Comparison of ENCODE assay signal across 8 cellular contexts in the genomic region with DNA sequence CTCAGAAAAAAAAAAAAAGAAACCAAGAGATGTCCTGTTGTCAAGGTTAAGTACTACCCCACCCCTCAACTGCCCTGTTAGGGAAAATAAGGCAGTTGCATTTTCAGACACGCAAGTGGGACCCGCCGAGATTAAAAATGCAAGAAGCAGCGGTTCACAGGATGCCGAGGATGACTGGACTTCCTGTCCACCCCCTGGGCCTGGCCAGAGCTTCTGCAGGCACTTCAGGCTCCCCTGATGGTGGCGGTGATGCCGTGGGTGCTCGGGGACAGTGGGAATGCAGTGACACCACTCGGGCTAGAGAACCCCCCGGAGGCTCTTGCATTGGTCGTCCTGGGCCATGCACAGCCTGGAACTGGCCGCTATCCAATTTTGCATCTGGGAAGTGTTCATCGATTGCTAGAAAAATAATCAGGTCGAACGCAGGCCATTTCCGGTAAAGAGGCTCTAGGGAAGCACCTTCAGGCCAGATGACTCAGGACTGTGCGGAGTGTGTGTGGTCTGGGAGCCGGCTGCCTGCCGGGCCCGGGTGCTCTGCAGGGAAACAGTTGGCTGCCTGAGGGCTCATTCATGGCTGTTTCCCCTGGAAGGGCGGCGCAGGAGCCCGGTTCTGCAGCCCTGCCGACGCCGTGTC. TPM values are rescaled to one million over a fixed set of nuclear protein-coding genes. Genes with fewer than 3 reads are reported as not detected.
A peak's percentile ranks its signal among the peaks of the same experiment; 100 is the strongest.
DNase-seq lines count a peak whose midpoint lies in the region; ATAC-seq, FAIRE-seq and TF ChIP-seq lines count a peak whose summit lies in the region.

No MANE protein-coding gene starts in this region.

- intact Hi-C loops in esophagus muscularis mucosa (cut with DNase I) (no loop called here), sciatic nerve (cut with DNase I) (no loop called here)

- no peak for TF ChIP-seq CTCF in Peyer's patch (IDR thresholded peaks at IDR 0.05)
- TF ChIP-seq CTCF in esophagus muscularis mucosa (IDR thresholded peaks at IDR 0.05) = no peak

- ATAC-seq in sciatic nerve (peak; percentile 80), HG02623 (IDR thresholded peaks at IDR 0.05; ENCODE audit: unreplicated experiment) (no peak)

- H3K36me3 ChIP-seq in Peyer's patch = no peaks in the 10 kb centered on the region
- H3K36me3 ChIP-seq in esophagus muscularis mucosa = no peaks in the 10 kb centered on the region

- H3K9me3 ChIP-seq in Peyer's patch (no peaks in the 10 kb centered on the region), esophagus muscularis mucosa (no peaks in the 10 kb centered on the region)

- no peaks in the 10 kb centered on the region for H3K27me3 ChIP-seq in Peyer's patch
- no peaks in the 10 kb centered on the region for H3K27me3 ChIP-seq in esophagus muscularis mucosa

- TF ChIP-seq POLR2A in GM12892 (IDR thresholded peaks at IDR 0.05; ENCODE audit: low read depth, low read length) = no peak
- no peak for TF ChIP-seq POLR2A in Peyer's patch (IDR thresholded peaks at IDR 0.05)
- TF ChIP-seq POLR2A in esophagus muscularis mucosa (IDR thresholded peaks at IDR 0.05; ENCODE audit: low read depth) = no peak

- H3K27ac ChIP-seq in Peyer's patch (peak overlapping the region in 3 of 4 donors; percentile 25 to 67 (median 58)), esophagus muscularis mucosa (replicated peaks in 1 of 4) (peak overlapping the region in 2 of 4 donors; percentile 48 to 53)

- no peak for TF ChIP-seq EP300 in esophagus muscularis mucosa (IDR thresholded peaks at IDR 0.05)

- peak; percentile 54 for FAIRE-seq in GM12892 (lab: Jason Lieb, UNC)

- peak; percentile 54 for DNase-seq in GM12892 (ENCODE audit: insufficient read length)
- DNase-seq in Peyer's patch = peak in 1 of 3 donors; percentile 67
- no peak for DNase-seq in esophagus muscularis mucosa (ENCODE audit: extremely low spot score)
- DNase-seq in sciatic nerve (ENCODE audit: low spot score) = peak; percentile 78
- no peak for DNase-seq in activated T-cell treated with anti-CD3 and anti-CD28 coated beads, Interleukin-2, amount 50 U/mL, for 48 hours
- no peak for DNase-seq in activated CD4-positive, alpha-beta T cell treated with anti-CD3 and anti-CD28 coated beads for 4 hours
- DNase-seq in activated effector memory CD4-positive, alpha-beta T cell treated with anti-CD3 and anti-CD28 coated beads, Interleukin-2, amount 50 U/mL, for 16 hours = no peak

- 50% methylated on average over 23 of the region's 26 CpGs for WGBS in esophagus muscularis mucosa

- H3K4me3 ChIP-seq in Peyer's patch = no peak overlapping the region
- H3K4me3 ChIP-seq in esophagus muscularis mucosa = peak overlapping the region in 3 of 4 donors; percentile 2 to 20 (median 9)

- H3K4me1 ChIP-seq in Peyer's patch (no peaks in the 10 kb centered on the region), esophagus muscularis mucosa (peaks cover 5 to 15% (median 9%) of the 10 kb centered on the region in 4 donors)

RNA-seq across cellular contexts. Expression of gene CRISPLD2, which starts 13.4 kb away (rescaled TPM):
- polyA plus RNA-seq in GM12892 (2012; ENCODE audit: missing spikeins) = not detected
- 100 to 1,000 TPM in 2 of 4 donors, 10 to 100 TPM in 2; 19.6 to 319 (median 84.3) TPM for total RNA-seq in Peyer's patch
- 100 to 1,000 TPM; 230 to 568 (median 289) TPM for total RNA-seq in esophagus muscularis mucosa
- total RNA-seq in sciatic nerve = 118 TPM

Comparison
In these comparisons a context has a peak if more than half of its experiments do, and no peak if none do; other contexts are left out.
1. DNase-seq: peak in GM12892 (single experiment) and sciatic nerve (single experiment); none in esophagus muscularis mucosa (single experiment), activated T-cell treated with anti-CD3 and anti-CD28 coated beads, Interleukin-2, amount 50 U/mL, for 48 hours (0 of 2), activated CD4-positive, alpha-beta T cell treated with anti-CD3 and anti-CD28 coated beads for 4 hours (0 of 2) and activated effector memory CD4-positive, alpha-beta T cell treated with anti-CD3 and anti-CD28 coated beads, Interleukin-2, amount 50 U/mL, for 16 hours (single experiment).
2. H3K4me3 ChIP-seq: peak in esophagus muscularis mucosa (3 of 4); none in Peyer's patch (0 of 4).